9 cellular contexts compared by ENCODE assay signal in the genomic region with DNA sequence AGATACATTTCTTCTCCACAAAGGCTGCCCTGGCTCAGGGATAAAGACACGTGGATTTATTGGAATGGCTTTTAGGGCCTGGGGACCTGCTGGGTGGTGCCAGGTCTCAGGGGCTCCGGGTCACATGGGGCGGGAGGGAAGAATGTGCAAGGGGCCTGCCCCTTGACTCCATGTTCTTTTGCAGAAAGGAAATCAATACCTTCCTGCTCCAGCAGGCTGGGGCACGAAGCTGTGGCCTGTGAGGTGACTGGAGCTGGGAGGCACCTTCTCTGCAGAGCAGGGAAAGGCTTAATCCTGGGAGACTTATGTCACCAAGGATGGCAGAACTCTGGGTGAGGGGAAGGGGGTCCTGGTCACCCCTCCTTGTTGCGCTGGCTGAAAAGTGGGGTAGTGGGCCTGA. TPM values are rescaled to one million over a fixed set of nuclear protein-coding genes. Genes with fewer than 3 reads are reported as not detected.
DNase-seq lines count a peak whose midpoint lies in the region; ATAC-seq and TF ChIP-seq lines count a peak whose summit lies in the region.
"Had no signal": no experiment of that assay in that cellular context is flagged by ENCODE, and none has a peak within 500 bp of the region (broad histone marks: within the 10 kb centered on the region; RNA-seq: fewer than 3 reads in every experiment).

No MANE protein-coding gene starts in this region.

- peak overlapping the region; percentile 10 for H3K27ac Mint-ChIP-seq in activated CD4-positive, alpha-beta T cell treated with anti-CD3 and anti-CD28 coated beads for 36 hours
- no peak overlapping the region for H3K27ac Mint-ChIP-seq in activated CD4-positive, alpha-beta T cell treated with anti-CD3 and anti-CD28 coated beads, Interleukin-2, amount 10 ng/mL, durations not matched to agents 24 days and 14 days
- no peak overlapping the region for H3K27ac Mint-ChIP-seq in GM23338
- peak overlapping the region; percentile 21 for H3K27ac Mint-ChIP-seq in dendritic cell treated with granulocyte-macrophage colony-stimulating factor and Interleukin-4, amounts not matched to agents 40 ng/mL and 50 ng/mL, for 4 days

- H4K91ac ChIP-seq in neuronal stem cell (ENCODE audit: low read depth, low read length, poor library complexity) = peak overlapping the region; percentile 22

- no peaks in the 10 kb centered on the region for H3K79me2 ChIP-seq in GM23338 (replicated peaks; ENCODE audit: insufficient read depth)

- POLR2A ChIA-PET in activated CD4-positive, alpha-beta T cell treated with anti-CD3 and anti-CD28 coated beads for 36 hours (lab: Charles Lee) = no interaction called here

- H3K4me1 Mint-ChIP-seq in activated CD4-positive, alpha-beta T cell treated with anti-CD3 and anti-CD28 coated beads for 36 hours = peaks cover 4% of the 10 kb centered on the region
- H3K4me1 Mint-ChIP-seq in activated CD4-positive, alpha-beta T cell treated with anti-CD3 and anti-CD28 coated beads, Interleukin-2, amount 10 ng/mL, durations not matched to agents 24 days and 14 days = peaks cover 7% of the 10 kb centered on the region
- peaks cover 21% of the 10 kb centered on the region for H3K4me1 Mint-ChIP-seq in GM23338
- peaks cover 6% of the 10 kb centered on the region for H3K4me1 Mint-ChIP-seq in dendritic cell treated with granulocyte-macrophage colony-stimulating factor and Interleukin-4, amounts not matched to agents 40 ng/mL and 50 ng/mL, for 4 days (ENCODE audit: low read depth)

- H3K4me1 ChIP-seq in GM23338 (ENCODE audit: insufficient read depth) (peaks cover 10% of the 10 kb centered on the region), neuronal stem cell (ENCODE audit: control insufficient read depth in 2 of 2, insufficient read depth in 1 of 2, low read depth in 1 of 2, low read length in 2 of 2) (peaks cover 7 to 14% of the 10 kb centered on the region in 2 donors)

- H3K27ac ChIP-seq in GM23338 (ENCODE audit: low read depth) (no peak overlapping the region), neuronal stem cell (replicated peaks; ENCODE audit: low read length) (no peak overlapping the region)

- no peaks in the 10 kb centered on the region for H3K27me3 ChIP-seq in GM23338 (ENCODE audit: insufficient read depth)
- H3K27me3 ChIP-seq in neuronal stem cell (ENCODE audit: control insufficient read depth in 3 of 3, insufficient read depth in 3 of 3, low read depth in 1 of 3, low read length in 3 of 3) = no peaks in the 10 kb centered on the region

- H4K8ac ChIP-seq in neuronal stem cell (ENCODE audit: low read depth, low read length) = peak overlapping the region; percentile 43

- no peak overlapping the region for H3K4me3 Mint-ChIP-seq in activated CD4-positive, alpha-beta T cell treated with anti-CD3 and anti-CD28 coated beads for 36 hours
- no peak overlapping the region for H3K4me3 Mint-ChIP-seq in activated CD4-positive, alpha-beta T cell treated with anti-CD3 and anti-CD28 coated beads, Interleukin-2, amount 10 ng/mL, durations not matched to agents 24 days and 14 days
- H3K4me3 Mint-ChIP-seq in GM23338 = no peak overlapping the region
- no peak overlapping the region for H3K4me3 Mint-ChIP-seq in dendritic cell treated with granulocyte-macrophage colony-stimulating factor and Interleukin-4, amounts not matched to agents 40 ng/mL and 50 ng/mL, for 4 days

- no peak for TF ChIP-seq CTCF in GM23338 (conservative IDR thresholded peaks at IDR 0.05; ENCODE audit: low read depth in 2 of 2)

- H3K36me3 ChIP-seq in GM23338 (ENCODE audit: insufficient read depth) (no peaks in the 10 kb centered on the region), neuronal stem cell (replicated peaks in 1 of 2; ENCODE audit: control insufficient read depth in 2 of 2, insufficient read depth in 2 of 2, low read length in 2 of 2) (no peaks in the 10 kb centered on the region)

- no peaks in the 10 kb centered on the region for H3K9me3 ChIP-seq in neuronal stem cell (replicated peaks in 1 of 2; ENCODE audit: control insufficient read depth in 2 of 2, insufficient read depth in 1 of 2, low read depth in 1 of 2, low read length in 2 of 2)

- no peak overlapping the region for H2BK5ac ChIP-seq in neuronal stem cell (ENCODE audit: low read length)

- H2AFZ ChIP-seq in GM23338 = peak overlapping the region; percentile 81; the same call in 1 of the 2 replicates
- peak overlapping the region; percentile 69 for H2AFZ ChIP-seq in neuronal stem cell (ENCODE audit: low read length)

- WGBS in neuronal stem cell (ENCODE audit: extremely low coverage in 2 of 2, insufficient read length in 2 of 2, insufficient replicate concordance in 1 of 2), 2 donors = no CpG with 5 or more reads among the region's 5 CpGs

- peak overlapping the region; percentile 63 for H3K23ac ChIP-seq in neuronal stem cell (ENCODE audit: low read depth, low read length, poor library complexity)

- intact Hi-C loops in activated CD4-positive, alpha-beta T cell treated with anti-CD3 and anti-CD28 coated beads for 36 hours (cut with DNase I, micrococcal nuclease) = loop anchor here (5.0 kb wide), 2 partner anchors 186 to 786 kb away; no protein-coding TSS in a partner anchor
- intact Hi-C loops in activated CD4-positive, alpha-beta T cell treated with anti-CD3 and anti-CD28 coated beads, Interleukin-2, amount 10 ng/mL, durations not matched to agents 24 days and 14 days (cut with micrococcal nuclease) = no loop called here
- intact Hi-C loops in dendritic cell treated with granulocyte-macrophage colony-stimulating factor and Interleukin-4, amounts not matched to agents 40 ng/mL and 50 ng/mL, for 4 days (cut with micrococcal nuclease) = loop anchor here (10.0 kb wide), 1 partner anchor 178 kb away; no protein-coding TSS in a partner anchor
- intact Hi-C loops in left colon (cut with DNase I, micrococcal nuclease) = no loop called here

- H3K9me3 Mint-ChIP-seq in activated CD4-positive, alpha-beta T cell treated with anti-CD3 and anti-CD28 coated beads for 36 hours (ENCODE audit: low read depth) = no peaks in the 10 kb centered on the region
- no peaks in the 10 kb centered on the region for H3K9me3 Mint-ChIP-seq in activated CD4-positive, alpha-beta T cell treated with anti-CD3 and anti-CD28 coated beads, Interleukin-2, amount 10 ng/mL, durations not matched to agents 24 days and 14 days
- no peaks in the 10 kb centered on the region for H3K9me3 Mint-ChIP-seq in GM23338
- H3K9me3 Mint-ChIP-seq in dendritic cell treated with granulocyte-macrophage colony-stimulating factor and Interleukin-4, amounts not matched to agents 40 ng/mL and 50 ng/mL, for 4 days = no peaks in the 10 kb centered on the region

- peak overlapping the region; percentile 95 for H3K18ac ChIP-seq in neuronal stem cell (ENCODE audit: low read length)

- H3K4me2 ChIP-seq in GM23338 (no peak overlapping the region), neuronal stem cell (ENCODE audit: insufficient read depth, low read length, poor library complexity, severe bottlenecking) (no peak overlapping the region)

- no peaks in the 10 kb centered on the region for H3K27me3 Mint-ChIP-seq in activated CD4-positive, alpha-beta T cell treated with anti-CD3 and anti-CD28 coated beads for 36 hours
- H3K27me3 Mint-ChIP-seq in activated CD4-positive, alpha-beta T cell treated with anti-CD3 and anti-CD28 coated beads, Interleukin-2, amount 10 ng/mL, durations not matched to agents 24 days and 14 days = peaks cover 1% of the 10 kb centered on the region
- peaks cover 7% of the 10 kb centered on the region for H3K27me3 Mint-ChIP-seq in GM23338 (ENCODE audit: insufficient read depth, low read depth, poor library complexity)
- H3K27me3 Mint-ChIP-seq in dendritic cell treated with granulocyte-macrophage colony-stimulating factor and Interleukin-4, amounts not matched to agents 40 ng/mL and 50 ng/mL, for 4 days = peaks cover 35% of the 10 kb centered on the region

- no peaks in the 10 kb centered on the region for H3K79me1 ChIP-seq in neuronal stem cell (ENCODE audit: low read depth, low read length)

- H2BK120ac ChIP-seq in neuronal stem cell (ENCODE audit: low read depth, low read length) = peak overlapping the region; percentile 97

- CTCF ChIA-PET in activated CD4-positive, alpha-beta T cell treated with anti-CD3 and anti-CD28 coated beads for 36 hours (lab: Charles Lee) = interaction anchor here (0.6 to 2.0 kb wide), 6 partner anchors 17 to 405 kb away, joined by 3 to 5 read pairs (median 4); no protein-coding TSS in a partner anchor

- H3F3A ChIP-seq in GM23338 (replicated peaks; ENCODE audit: low read depth) = no peaks in the 10 kb centered on the region; the same call in 1 of the 2 replicates

- no peak overlapping the region for H3K9ac ChIP-seq in neuronal stem cell (ENCODE audit: low read depth, low read length, poor library complexity)

- peak overlapping the region; percentile 62 for H2BK15ac ChIP-seq in neuronal stem cell (ENCODE audit: low read length)

- peak overlapping the region; percentile 96 for H2AK5ac ChIP-seq in neuronal stem cell (ENCODE audit: low read depth, low read length)

- no peak overlapping the region for H3K4ac ChIP-seq in neuronal stem cell (ENCODE audit: low read length)

- H3K9me2 ChIP-seq in GM23338 (ENCODE audit: insufficient read depth) = no peaks in the 10 kb centered on the region

- no peaks in the 10 kb centered on the region for H4K20me1 ChIP-seq in GM23338 (replicated peaks; ENCODE audit: insufficient read depth)

- H3K36me3 Mint-ChIP-seq in activated CD4-positive, alpha-beta T cell treated with anti-CD3 and anti-CD28 coated beads for 36 hours (ENCODE audit: low read depth) = no peaks in the 10 kb centered on the region
- H3K36me3 Mint-ChIP-seq in activated CD4-positive, alpha-beta T cell treated with anti-CD3 and anti-CD28 coated beads, Interleukin-2, amount 10 ng/mL, durations not matched to agents 24 days and 14 days (ENCODE audit: low read depth) = no peaks in the 10 kb centered on the region
- H3K36me3 Mint-ChIP-seq in GM23338 (ENCODE audit: low read depth) = no peaks in the 10 kb centered on the region
- H3K36me3 Mint-ChIP-seq in dendritic cell treated with granulocyte-macrophage colony-stimulating factor and Interleukin-4, amounts not matched to agents 40 ng/mL and 50 ng/mL, for 4 days (ENCODE audit: low read depth) = no peaks in the 10 kb centered on the region

- no peak for ATAC-seq in activated CD4-positive, alpha-beta T cell treated with anti-CD3 and anti-CD28 coated beads for 36 hours
- ATAC-seq in GM23338 = no peak; the same call in 2 of the 3 replicates
- no peak for ATAC-seq in left colon

- no peak overlapping the region for H3K4me3 ChIP-seq in GM23338
- H3K4me3 ChIP-seq in neuronal stem cell (ENCODE audit: low read length in 2 of 2) = no peak overlapping the region

- H3K14ac ChIP-seq in neuronal stem cell (ENCODE audit: low read length) = no peak overlapping the region

- no peak overlapping the region for H2BK12ac ChIP-seq in neuronal stem cell (ENCODE audit: low read length)

- no peak for DNase-seq in activated CD4-positive, alpha-beta T cell treated with anti-CD3 and anti-CD28 coated beads for 36 hours
- DNase-seq in activated CD4-positive, alpha-beta T cell treated with anti-CD3 and anti-CD28 coated beads, Interleukin-2, amount 10 ng/mL, durations not matched to agents 24 days and 14 days = no peak
- DNase-seq in GM23338 (ENCODE audit: low spot score) (no peak), neuronal stem cell (ENCODE audit: low spot score) (no peak), CD1c-positive myeloid dendritic cell (ENCODE audit: extremely low spot score) (no peak), left colon (no peak), putamen (ENCODE audit: low spot score) (no peak)
- DNase-seq: NCI-H1436 treated with DMSO at 0.1 percent for 48 hours had no signal

RNA-seq across cellular contexts. Expression of gene GNA12, which starts 42.3 kb away (rescaled TPM):
- total RNA-seq in activated CD4-positive, alpha-beta T cell treated with anti-CD3 and anti-CD28 coated beads for 36 hours = 10 to 100 TPM; 19.5 to 22.6 TPM
- total RNA-seq in activated CD4-positive, alpha-beta T cell treated with anti-CD3 and anti-CD28 coated beads, Interleukin-2, amount 10 ng/mL, durations not matched to agents 24 days and 14 days = 30.6 and 31.0 TPM in 2 replicates
- total RNA-seq in GM23338 (2014; rRNA removed; shearing (Covaris generic)) = 87.7 and 99.8 TPM in 2 replicates
- 24.0 and 25.2 TPM in 2 replicates for polyA plus RNA-seq in GM23338 (2016; fragmentation: Nextera tagmentation; extraction: Ambion mirVana)
- 37.0 TPM for polyA plus RNA-seq in neuronal stem cell (2013, experiment 1 of 2)
- 36.5 TPM for polyA plus RNA-seq in neuronal stem cell (2013, experiment 2 of 2)
- total RNA-seq in left colon = 10 to 100 TPM; 21.4 to 32.9 TPM

Comparison
In these comparisons a context has a peak if more than half of its experiments do, and no peak if none do; other contexts are left out.
1. H3K27ac Mint-ChIP-seq: peak in activated CD4-positive, alpha-beta T cell treated with anti-CD3 and anti-CD28 coated beads for 36 hours (single experiment) and dendritic cell treated with granulocyte-macrophage colony-stimulating factor and Interleukin-4, amounts not matched to agents 40 ng/mL and 50 ng/mL, for 4 days (single experiment); none in activated CD4-positive, alpha-beta T cell treated with anti-CD3 and anti-CD28 coated beads, Interleukin-2, amount 10 ng/mL, durations not matched to agents 24 days and 14 days (single experiment) and GM23338 (single experiment).
2. intact Hi-C loops: an anchor here in activated CD4-positive, alpha-beta T cell treated with anti-CD3 and anti-CD28 coated beads for 36 hours (5.0 kb wide) and dendritic cell treated with granulocyte-macrophage colony-stimulating factor and Interleukin-4, amounts not matched to agents 40 ng/mL and 50 ng/mL, for 4 days (10.0 kb wide); none called in activated CD4-positive, alpha-beta T cell treated with anti-CD3 and anti-CD28 coated beads, Interleukin-2, amount 10 ng/mL, durations not matched to agents 24 days and 14 days and left colon.